ENCODE assay signal across 8 cellular contexts in the genomic region with DNA sequence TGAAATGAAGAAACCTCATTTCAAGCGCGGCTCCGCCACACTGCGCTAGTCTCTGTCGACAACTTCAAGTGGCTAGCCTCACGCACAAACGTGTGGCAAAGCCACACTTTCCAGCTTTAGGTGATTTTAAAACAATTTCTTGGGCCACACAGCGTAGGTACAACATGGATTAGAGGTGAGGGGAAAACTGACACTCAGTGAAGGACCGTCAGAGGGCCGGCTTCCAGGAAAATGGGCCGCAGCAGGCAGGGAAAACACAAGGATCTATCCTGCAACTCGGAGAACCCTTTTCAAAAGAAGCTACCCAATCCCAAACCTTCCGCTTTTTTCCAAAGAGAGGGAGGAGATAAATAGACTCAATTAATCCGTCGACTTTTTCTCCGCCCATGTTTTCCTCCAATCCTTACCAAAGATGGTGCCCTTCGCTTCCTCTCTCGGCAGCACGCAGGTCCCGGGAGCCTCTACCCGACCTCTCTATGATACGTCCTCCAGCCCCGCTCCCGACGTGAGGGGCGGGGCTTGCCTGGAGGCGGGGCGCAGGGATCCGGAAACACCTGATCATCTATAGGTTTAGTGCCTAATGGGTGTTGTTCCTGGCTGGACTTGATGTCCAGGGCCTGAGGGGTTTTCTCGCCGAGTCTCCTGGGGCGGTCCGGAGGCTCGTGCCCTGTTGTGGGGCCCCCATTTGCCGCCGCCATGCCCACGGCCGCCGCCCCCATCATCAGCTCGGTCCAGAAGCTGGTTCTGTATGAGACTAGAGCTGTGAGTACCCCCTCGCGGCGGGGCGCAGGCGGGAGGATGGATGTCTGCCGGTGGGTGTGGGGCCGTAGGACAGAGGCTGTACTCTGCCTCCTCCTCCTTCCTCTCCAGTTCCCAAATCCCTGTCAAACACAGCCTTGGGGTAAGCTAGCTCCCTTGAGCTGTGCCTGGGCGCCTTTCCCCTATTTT. TPM values are rescaled to one million over a fixed set of nuclear protein-coding genes. Genes with fewer than 3 reads are reported as not detected.
DNase-seq lines count a peak whose midpoint lies in the region; TF ChIP-seq lines count a peak whose summit lies in the region.

A gene (minus strand): TSS at position 463 of the 948 bp plus-strand sequence. CDS start 15,457 bp downstream, outside the sequence.
A gene (plus strand): TSS at position 557 of the 948 bp plus-strand sequence. CDS start 140 bp downstream, at position 697.

- H3K27ac ChIP-seq in H9 (ENCODE audit: insufficient read length, low read depth, low read length) = peak within 1 kb of the TSS; percentile 61
- peak within 1 kb of the TSS; percentile 72 for H3K27ac ChIP-seq in neural progenitor cell

- H3K4ac ChIP-seq in H9 (ENCODE audit: low read depth, low read length) = no peak within 1 kb of the TSS

- H3K4me1 Mint-ChIP-seq in H9 (peaks cover 18 to 23% of the 10 kb centered on the region in 2 experiments), neural progenitor cell (peaks cover 15% of the 10 kb centered on the region)

- peak within 1 kb of the TSS; percentile 39; the same call in 1 of the 2 replicates for H3K14ac ChIP-seq in H9 (ENCODE audit: insufficient read depth, low read length)

- peaks cover 11% of the 10 kb centered on the region for H3F3A ChIP-seq in neural progenitor cell (ENCODE audit: low read depth)

- H3K23ac ChIP-seq in H9 (ENCODE audit: insufficient read length, low read depth, low read length) = no peak within 1 kb of the TSS

- H3K27ac Mint-ChIP-seq in H9 (peak within 1 kb of the TSS; percentile 97 to 99 (median 97)), neural progenitor cell (peak within 1 kb of the TSS; percentile 97)

- H3K56ac ChIP-seq in H9 (ENCODE audit: insufficient read length, low read depth, low read length) = no peak within 1 kb of the TSS

- in situ Hi-C loops in G401 (cut with HindIII; ENCODE audit: low sequenced_read_pairs) = no loop called here

- H2AK5ac ChIP-seq in H9 (ENCODE audit: insufficient read length, low read length) = no peak within 1 kb of the TSS

- H3K4me2 ChIP-seq in H9 (ENCODE audit: insufficient read depth, insufficient read length, low read length) (peak within 1 kb of the TSS; percentile 94), neural progenitor cell (peak within 1 kb of the TSS; percentile 83)

- peak within 1 kb of the TSS; percentile 68 to 92 for H3K4me3 ChIP-seq in foreskin fibroblast (ENCODE audit: low read depth in 1 of 2, low read length in 2 of 2)
- H3K4me3 ChIP-seq in neural progenitor cell = peak within 1 kb of the TSS; percentile 73

- peak within 1 kb of the TSS; percentile 54 for H3K18ac ChIP-seq in H9 (ENCODE audit: insufficient read length, low read depth, low read length)

- H3K27me3 Mint-ChIP-seq in H9 (ENCODE audit: low read depth) = peaks cover 6% of the 10 kb centered on the region
- H3K27me3 Mint-ChIP-seq in neural progenitor cell (ENCODE audit: insufficient read depth, low read depth) = peaks cover 4% of the 10 kb centered on the region

- H3T11ph ChIP-seq in H9 (ENCODE audit: low read length) = no peak within 1 kb of the TSS

- no CpG with 5 or more reads among the region's 48 CpGs for WGBS in H9 (ENCODE audit: extremely low coverage, insufficient read length, low lambda C conversion rate)

- H3K36me3 ChIP-seq in neural progenitor cell = no peaks in the 10 kb centered on the region

- H3K36me3 Mint-ChIP-seq in H9 (ENCODE audit: insufficient read depth in 1 of 3, low read depth in 3 of 3) (peaks cover 0 to 7% (median 2%) of the 10 kb centered on the region in 3 experiments; a peak in 3 of 7 replicates), neural progenitor cell (no peaks in the 10 kb centered on the region)

- H4K20me1 ChIP-seq in H9 (ENCODE audit: control insufficient read depth, insufficient read depth, insufficient read length) = no peaks in the 10 kb centered on the region
- peaks cover 2% of the 10 kb centered on the region for H4K20me1 ChIP-seq in neural progenitor cell (ENCODE audit: low read depth)

- no peak within 1 kb of the TSS for H4K91ac ChIP-seq in H9 (ENCODE audit: insufficient read length, low read depth, low read length)

- peaks cover 2% of the 10 kb centered on the region; the same call in 1 of the 2 replicates for H3K79me2 ChIP-seq in H9 (ENCODE audit: insufficient read depth, low read length)
- H3K79me2 ChIP-seq in neural progenitor cell (ENCODE audit: low read depth) = peaks cover 23% of the 10 kb centered on the region

- H2BK15ac ChIP-seq in H9 (ENCODE audit: low read depth, low read length) = no peak within 1 kb of the TSS

- H3K4me1 ChIP-seq in H9 (ENCODE audit: insufficient read depth, low read length) (0 out of 2 replicates have a peak, but pooled peaks cover 2% of the 10 kb centered on the region), neural progenitor cell (peaks cover 11% of the 10 kb centered on the region)

- H2BK12ac ChIP-seq in H9 (ENCODE audit: insufficient read length, low read depth, low read length) = no peak within 1 kb of the TSS

- H3K27me3 ChIP-seq in H9 (ENCODE audit: insufficient read depth, low read length) (no peaks in the 10 kb centered on the region), neural progenitor cell (peaks cover 8% of the 10 kb centered on the region)

- peak within 1 kb of the TSS; percentile 84 for H2AFZ ChIP-seq in H9 (ENCODE audit: low read length)
- peak within 1 kb of the TSS; percentile 99 for H2AFZ ChIP-seq in neural progenitor cell (replicated peaks)

- TF ChIP-seq CTCF in H9 (conservative IDR thresholded peaks at IDR 0.05) (no peak; the same call in 2 of the 3 replicates), foreskin fibroblast (IDR thresholded peaks at IDR 0.05; ENCODE audit: low read depth, low read length) (peak; percentile 20), neural progenitor cell (IDR thresholded peaks at IDR 0.05) (peak; percentile 16)

- peaks cover 11% of the 10 kb centered on the region for H3K23me2 ChIP-seq in H9 (ENCODE audit: insufficient read length, low read depth, low read length, poor library complexity, severe bottlenecking)

- H3K9me3 Mint-ChIP-seq in H9 (no peaks in the 10 kb centered on the region), neural progenitor cell (no peaks in the 10 kb centered on the region)

- DNase-seq in G401 (ENCODE audit: low spot score) = peak; percentile 98
- peak; percentile 97 for DNase-seq in H9
- DNase-seq in M059J (ENCODE audit: low read depth) = peak; percentile 95
- peak; percentile 86 to 95 for DNase-seq in SHP77 (lab: John Stamatoyannopoulos, UW)
- DNase-seq in activated gamma-delta T cell treated with Interleukin-2 at 50 U/mL for 16 hours = peak; percentile 88
- peak; percentile 90 to 97 for DNase-seq in foreskin fibroblast
- peak; percentile 96 for DNase-seq in neural progenitor cell (ENCODE audit: low spot score)
- peak; percentile 92 for DNase-seq in stromal cell of bone marrow (ENCODE audit: low read depth)

- H2BK120ac ChIP-seq in H9 (ENCODE audit: low read depth, low read length, poor library complexity, severe bottlenecking) = no peak within 1 kb of the TSS

- H2BK20ac ChIP-seq in H9 (ENCODE audit: low read depth, low read length, poor library complexity, severe bottlenecking) = no peak within 1 kb of the TSS

- no peak within 1 kb of the TSS for H2BK5ac ChIP-seq in H9 (ENCODE audit: insufficient read length, low read length)

- H3K9me3 ChIP-seq in H9 (ENCODE audit: control insufficient read depth, low read depth, low read length) = no peaks in the 10 kb centered on the region
- H3K9me3 ChIP-seq in neural progenitor cell (ENCODE audit: low read depth) = no peaks in the 10 kb centered on the region

- peak within 1 kb of the TSS; percentile 82 to 91 for H3K4me3 Mint-ChIP-seq in H9
- H3K4me3 Mint-ChIP-seq in neural progenitor cell = peak within 1 kb of the TSS; percentile 96

- H3K9ac ChIP-seq in H9 (ENCODE audit: extremely low read depth, insufficient read length, low read length) = peak within 1 kb of the TSS; percentile 65
- peak within 1 kb of the TSS; percentile 36 for H3K9ac ChIP-seq in neural progenitor cell

- H4K5ac ChIP-seq in H9 (ENCODE audit: insufficient read length, low read depth, low read length) = no peak within 1 kb of the TSS

- no peaks in the 10 kb centered on the region for H3K79me1 ChIP-seq in H9 (ENCODE audit: insufficient read depth, low read depth, low read length, poor library complexity, severe bottlenecking)

- no peak within 1 kb of the TSS for H4K8ac ChIP-seq in H9 (replicated peaks; ENCODE audit: insufficient read length, low read depth, low read length)

RNA-seq across cellular contexts. Expression of the first gene that starts in this region (rescaled TPM):
- total RNA-seq in G401 (2014; rRNA removed; shearing (Covaris generic)) = 0.92 and 1.2 TPM in 2 replicates
- total RNA-seq in H9 (2021) = 2.3 and 3.0 TPM in 2 replicates
- 1.2 and 3.7 TPM in 2 replicates for total RNA-seq in M059J (2014; rRNA removed; shearing (Covaris generic))
- total RNA-seq in neural progenitor cell (ENCODE audit: low replicate concordance) = 7.2 and 8.2 TPM in 2 replicates

RNA-seq across cellular contexts. Expression of the second gene that starts in this region (rescaled TPM):
- 14.0 and 27.5 TPM in 2 replicates for total RNA-seq in G401 (2014; rRNA removed; shearing (Covaris generic))
- 23.1 and 23.5 TPM in 2 replicates for total RNA-seq in H9 (2021)
- 12.4 and 15.4 TPM in 2 replicates for total RNA-seq in M059J (2014; rRNA removed; shearing (Covaris generic))
- total RNA-seq in neural progenitor cell (ENCODE audit: low replicate concordance) = 30.9 and 51.3 TPM in 2 replicates

Comparison
In these comparisons a context has a peak if more than half of its experiments do, and no peak if none do; other contexts are left out.
1. Peak in every context shown above with its lines: DNase-seq, H3K4me3 ChIP-seq and H3K27ac ChIP-seq.